ENCODE assay signal across 10 cellular contexts in the genomic region with DNA sequence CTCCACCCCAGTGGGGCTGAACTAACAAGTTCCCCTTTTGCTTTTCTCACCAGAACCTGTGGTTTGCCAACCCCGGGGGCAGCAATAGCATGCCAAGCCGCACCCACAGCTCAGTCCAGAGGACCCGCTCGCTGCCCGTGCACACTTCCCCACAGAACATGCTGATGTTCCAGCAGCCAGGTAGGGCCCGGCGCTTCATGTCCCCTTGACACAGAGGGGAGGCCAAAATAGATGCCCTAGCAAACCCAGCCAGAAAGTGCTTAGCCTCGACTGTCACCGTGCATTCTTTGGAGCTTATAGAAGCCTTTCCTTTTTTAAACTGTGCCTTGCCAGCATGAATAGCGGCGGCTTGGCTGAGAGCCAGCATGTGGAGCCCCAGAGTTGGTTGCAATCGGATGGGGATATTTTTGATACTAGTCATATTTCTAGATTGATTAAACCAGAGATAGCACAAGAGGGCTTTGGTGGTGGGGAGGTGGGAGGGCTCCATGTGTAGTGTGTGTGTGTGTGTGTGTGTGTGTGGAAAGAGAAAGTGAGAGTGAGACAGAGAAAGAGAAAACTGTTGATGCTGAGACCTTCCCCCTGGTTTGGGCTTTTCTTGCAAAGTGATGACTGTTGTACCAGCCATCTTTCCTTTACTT.
DNase-seq lines count a peak whose midpoint lies in the region; ATAC-seq, FAIRE-seq and TF ChIP-seq lines count a peak whose summit lies in the region.
"Had no signal": no experiment of that assay in that cellular context is flagged by ENCODE, and none has a peak within 500 bp of the region (broad histone marks: within the 10 kb centered on the region; RNA-seq: fewer than 3 reads in every experiment).

No MANE protein-coding gene starts in this region.

- H3K79me2 ChIP-seq in keratinocyte (ENCODE audit: control insufficient read depth, insufficient read depth, low read length) (no peaks in the 10 kb centered on the region), PC-3 (ENCODE audit: low read length) (no peaks in the 10 kb centered on the region)
- H3K79me2 ChIP-seq: parathyroid adenoma had no signal

- H3K9me1 ChIP-seq in keratinocyte (ENCODE audit: control insufficient read depth, extremely low read depth, insufficient read depth, low read length), result no peaks in the 10 kb centered on the region

- H3K4me1 ChIP-seq in Peyer's patch (peaks cover 0 to 19% (median 5%) of the 10 kb centered on the region in 4 donors), keratinocyte (ENCODE audit: control insufficient read depth, extremely low read depth, insufficient read depth, low read length) (peaks cover 38% of the 10 kb centered on the region), PC-3 (ENCODE audit: insufficient read depth, low read length) (peaks cover 27% of the 10 kb centered on the region)

- peak; percentile 31 for ATAC-seq in stimulated activated effector memory CD8-positive, alpha-beta T cell treated with anti-CD3 and anti-CD28 coated beads, Interleukin-12 subunit alpha, Interleukin-12 subunit beta, amount 100 ng/mL, for 72 hours
- no peak for ATAC-seq in PC-3
- ATAC-seq: A549 had no signal

- H3K4me3 ChIP-seq in Peyer's patch (no peak overlapping the region), keratinocyte (ENCODE audit: control insufficient read depth in 2 of 3, extremely low read depth in 1 of 3, insufficient read depth in 2 of 3, low read depth in 1 of 3, low read length in 3 of 3) (peak overlapping the region in 1 of 3 experiments; percentile 3), PC-3 (ENCODE audit: low read length) (no peak overlapping the region)
- H3K4me3 ChIP-seq: A549 had no signal

- CTCF ChIA-PET in PC-3 (lab: Charles Lee), result no interaction called here

- POLR2A ChIA-PET in PC-3 (lab: Charles Lee; ENCODE audit: unreplicated experiment), result no interaction called here

- peak; percentile 32 for FAIRE-seq in keratinocyte (lab: Jason Lieb, UNC)
- FAIRE-seq: A549 had no signal

- H3K4me1 Mint-ChIP-seq in stimulated activated effector memory CD8-positive, alpha-beta T cell treated with anti-CD3 and anti-CD28 coated beads, Interleukin-12 subunit alpha, Interleukin-12 subunit beta, amount 100 ng/mL, for 72 hours, result peaks cover 37% of the 10 kb centered on the region

- TF ChIP-seq POLR2A in Peyer's patch (IDR thresholded peaks at IDR 0.05), result no peak

- no peak overlapping the region for H3K27ac Mint-ChIP-seq in stimulated activated effector memory CD8-positive, alpha-beta T cell treated with anti-CD3 and anti-CD28 coated beads, Interleukin-12 subunit alpha, Interleukin-12 subunit beta, amount 100 ng/mL, for 72 hours

- H3K4me3 Mint-ChIP-seq in stimulated activated effector memory CD8-positive, alpha-beta T cell treated with anti-CD3 and anti-CD28 coated beads, Interleukin-12 subunit alpha, Interleukin-12 subunit beta, amount 100 ng/mL, for 72 hours, result peak overlapping the region; percentile 27

- no peaks in the 10 kb centered on the region for H3K9me3 Mint-ChIP-seq in stimulated activated effector memory CD8-positive, alpha-beta T cell treated with anti-CD3 and anti-CD28 coated beads, Interleukin-12 subunit alpha, Interleukin-12 subunit beta, amount 100 ng/mL, for 72 hours

- H3K9ac ChIP-seq in keratinocyte (ENCODE audit: control insufficient read depth, extremely low read depth, insufficient read depth, low read length) (no peak overlapping the region), PC-3 (ENCODE audit: low read length) (no peak overlapping the region)
- H3K9ac ChIP-seq: parathyroid adenoma had no signal

- intact Hi-C loops in PC-3 (cut with micrococcal nuclease), result no loop called here

- H3K36me3 ChIP-seq in Peyer's patch (peaks cover 0 to 8% (median 0%) of the 10 kb centered on the region in 3 donors), keratinocyte (ENCODE audit: control insufficient read depth in 2 of 2, extremely low read depth in 1 of 2, insufficient read depth in 2 of 2, low read length in 2 of 2) (peaks cover 29 to 32% of the 10 kb centered on the region in 2 experiments), PC-3 (ENCODE audit: low read depth, low read length) (peaks cover 9% of the 10 kb centered on the region; the same call in 1 of the 2 replicates)

- H4K20me1 ChIP-seq in keratinocyte (ENCODE audit: control insufficient read depth, extremely low read depth, insufficient read depth, low read length), result no peaks in the 10 kb centered on the region
- no peaks in the 10 kb centered on the region for H4K20me1 ChIP-seq in PC-3 (ENCODE audit: low read length)

- peak overlapping the region; percentile 55 for H3K4me2 ChIP-seq in keratinocyte (ENCODE audit: control insufficient read depth, extremely low read depth, insufficient read depth, low read depth, low read length)
- no peak overlapping the region for H3K4me2 ChIP-seq in PC-3 (ENCODE audit: low read length)
- H3K4me2 ChIP-seq: A549 had no signal

- H3K9me3 ChIP-seq in Peyer's patch (no peaks in the 10 kb centered on the region), keratinocyte (ENCODE audit: control insufficient read depth, low read depth, low read length) (no peaks in the 10 kb centered on the region), PC-3 (ENCODE audit: low read length) (no peaks in the 10 kb centered on the region)
- H3K9me3 ChIP-seq: A549 had no signal

- peaks cover 15% of the 10 kb centered on the region for H3K36me3 Mint-ChIP-seq in stimulated activated effector memory CD8-positive, alpha-beta T cell treated with anti-CD3 and anti-CD28 coated beads, Interleukin-12 subunit alpha, Interleukin-12 subunit beta, amount 100 ng/mL, for 72 hours

- no TSS peak for BruUV-seq in PC-3 (replicated peaks; lab: Mats Ljungman, UMichigan)

- H3K27me3 ChIP-seq in Peyer's patch, result no peaks in the 10 kb centered on the region
- no peaks in the 10 kb centered on the region for H3K27me3 ChIP-seq in keratinocyte (ENCODE audit: control insufficient read depth, extremely low read depth, insufficient read depth, low read length)
- H3K27me3 ChIP-seq in PC-3 (ENCODE audit: low read length), result no peaks in the 10 kb centered on the region

- H3K27ac ChIP-seq in Peyer's patch, result peak overlapping the region in 1 of 4 donors; percentile 25
- no peak overlapping the region for H3K27ac ChIP-seq in keratinocyte (ENCODE audit: control insufficient read depth, insufficient read depth, low read length)
- no peak overlapping the region for H3K27ac ChIP-seq in PC-3 (ENCODE audit: low read length)
- H3K27ac ChIP-seq: A549, parathyroid adenoma had no signal

- H2AFZ ChIP-seq in keratinocyte (ENCODE audit: control insufficient read depth, low read length) (no peak overlapping the region), PC-3 (ENCODE audit: low read length) (no peak overlapping the region)
- H2AFZ ChIP-seq: parathyroid adenoma had no signal

- H3F3A ChIP-seq in PC-3 (ENCODE audit: low read length, unreplicated experiment), result peaks cover 6% of the 10 kb centered on the region

- TF ChIP-seq CTCF in Peyer's patch (IDR thresholded peaks at IDR 0.05) (no peak), keratinocyte (optimal IDR thresholded peaks at IDR 0.05 in 1 of 3, IDR thresholded peaks at IDR 0.05 in 1 of 3, conservative IDR thresholded peaks at IDR 0.05 in 1 of 3; ENCODE audit: extremely low read depth in 1 of 3, insufficient read depth in 2 of 3, low read length in 3 of 3) (no peak), PC-3 (conservative IDR thresholded peaks at IDR 0.05; ENCODE audit: low read depth, low read length) (no peak)

- no peaks in the 10 kb centered on the region for H3K9me2 ChIP-seq in PC-3 (replicated peaks; ENCODE audit: low read length)

- DNase-seq in NCI-H2029 treated with DMSO at 0.1 percent for 48 hours (lab: John Stamatoyannopoulos, UW) (peak; percentile 3), NCI-H2029 (lab: John Stamatoyannopoulos, UW) (no peak), Peyer's patch (peak in 2 of 3 donors; percentile 78 to 83), keratinocyte (ENCODE audit: low read depth, low spot score) (peak; percentile 13), NK-92 (lab: John Stamatoyannopoulos, UW; ENCODE audit: unreplicated experiment) (no peak), PC-3 (no peak)
- DNase-seq in activated naive CD4-positive, alpha-beta T cell treated with Interleukin-2 at 50 U/mL for 16 hours, result peak; percentile 78
- peak; percentile 33 to 77 for DNase-seq in stimulated activated effector memory CD8-positive, alpha-beta T cell treated with anti-CD3 and anti-CD28 coated beads, Interleukin-12 subunit alpha, Interleukin-12 subunit beta, amount 100 ng/mL, for 72 hours (ENCODE audit: low spot score in 2 of 2)

- dilution Hi-C loops in keratinocyte (cut with MboI; ENCODE audit: extremely low pct_ligation_motif_present, low sequenced_read_pairs), result no loop called here

Comparison
In these comparisons a context has a peak if more than half of its experiments do, and no peak if none do; other contexts are left out.
1. DNase-seq: peak in NCI-H2029 treated with DMSO at 0.1 percent for 48 hours (single experiment), Peyer's patch (2 of 3), activated naive CD4-positive, alpha-beta T cell treated with Interleukin-2 at 50 U/mL for 16 hours (single experiment), keratinocyte (single experiment) and stimulated activated effector memory CD8-positive, alpha-beta T cell treated with anti-CD3 and anti-CD28 coated beads, Interleukin-12 subunit alpha, Interleukin-12 subunit beta, amount 100 ng/mL, for 72 hours (2 of 2); none in NCI-H2029 (single experiment), NK-92 (single experiment) and PC-3 (single experiment).